Comparison of ENCODE assay signal across 10 cellular contexts in genomic region chr6:7042654-7043545, GRCh38.
DNase-seq lines count a peak whose midpoint lies in the region; ATAC-seq and TF ChIP-seq lines count a peak whose summit lies in the region.
"Had no signal": no experiment of that assay in that cellular context is flagged by ENCODE, and none has a peak within 500 bp of the region (broad histone marks: within the 10 kb centered on the region; RNA-seq: fewer than 3 reads in every experiment).

No MANE protein-coding gene starts in this region.

- no peak for DNase-seq in activated naive CD8-positive, alpha-beta T cell treated with anti-CD3 and anti-CD28 coated beads, Interleukin-2, amount 50 U/mL, for 24 hours
- DNase-seq in upper lobe of right lung (no peak), SJCRH30 (no peak), GF-D8 (lab: John Stamatoyannopoulos, UW) (no peak)
- DNase-seq: cortex of kidney had no signal

- no peak overlapping the region for H3K4me3 Mint-ChIP-seq in activated naive CD8-positive, alpha-beta T cell
- H3K4me3 Mint-ChIP-seq in activated naive CD8-positive, alpha-beta T cell treated with anti-CD3 and anti-CD28 coated beads, Interleukin-2, amount 50 U/mL, for 24 hours = no peak overlapping the region
- no peak overlapping the region for H3K4me3 Mint-ChIP-seq in dendritic cell treated with granulocyte-macrophage colony-stimulating factor and Interleukin-4, amounts not matched to agents 40 ng/mL and 50 ng/mL, for 4 days

- peaks cover 2% of the 10 kb centered on the region for H3K36me3 Mint-ChIP-seq in activated naive CD8-positive, alpha-beta T cell
- no peaks in the 10 kb centered on the region for H3K36me3 Mint-ChIP-seq in activated naive CD8-positive, alpha-beta T cell treated with anti-CD3 and anti-CD28 coated beads, Interleukin-2, amount 50 U/mL, for 24 hours (ENCODE audit: low read depth)
- no peaks in the 10 kb centered on the region for H3K36me3 Mint-ChIP-seq in dendritic cell treated with granulocyte-macrophage colony-stimulating factor and Interleukin-4, amounts not matched to agents 40 ng/mL and 50 ng/mL, for 4 days (ENCODE audit: low read depth)

- TF ChIP-seq CTCF in upper lobe of right lung (IDR thresholded peaks at IDR 0.05) = no peak

- intact Hi-C loops in dendritic cell treated with granulocyte-macrophage colony-stimulating factor and Interleukin-4, amounts not matched to agents 40 ng/mL and 50 ng/mL, for 4 days (cut with micrococcal nuclease) = no loop called here
- intact Hi-C loops in upper lobe of right lung (cut with DNase I) = no loop called here

- no peaks in the 10 kb centered on the region for H3K9me3 Mint-ChIP-seq in activated naive CD8-positive, alpha-beta T cell (ENCODE audit: low read depth)
- peaks cover 4% of the 10 kb centered on the region for H3K9me3 Mint-ChIP-seq in activated naive CD8-positive, alpha-beta T cell treated with anti-CD3 and anti-CD28 coated beads, Interleukin-2, amount 50 U/mL, for 24 hours
- no peaks in the 10 kb centered on the region for H3K9me3 Mint-ChIP-seq in dendritic cell treated with granulocyte-macrophage colony-stimulating factor and Interleukin-4, amounts not matched to agents 40 ng/mL and 50 ng/mL, for 4 days

- H3K4me3 ChIP-seq in mesodermal cell (ENCODE audit: extremely low read depth, insufficient read depth, low read length, poor library complexity, severe bottlenecking) (no peak overlapping the region), upper lobe of right lung (no peak overlapping the region), SJCRH30 (no peak overlapping the region)
- H3K4me3 ChIP-seq: MG63 had no signal

- peak overlapping the region; percentile 2 for H3K27ac Mint-ChIP-seq in activated naive CD8-positive, alpha-beta T cell
- no peak overlapping the region for H3K27ac Mint-ChIP-seq in activated naive CD8-positive, alpha-beta T cell treated with anti-CD3 and anti-CD28 coated beads, Interleukin-2, amount 50 U/mL, for 24 hours
- peak overlapping the region; percentile 75 for H3K27ac Mint-ChIP-seq in dendritic cell treated with granulocyte-macrophage colony-stimulating factor and Interleukin-4, amounts not matched to agents 40 ng/mL and 50 ng/mL, for 4 days

- peaks cover 20% of the 10 kb centered on the region for H3K4me1 Mint-ChIP-seq in activated naive CD8-positive, alpha-beta T cell (ENCODE audit: low read depth)
- H3K4me1 Mint-ChIP-seq in activated naive CD8-positive, alpha-beta T cell treated with anti-CD3 and anti-CD28 coated beads, Interleukin-2, amount 50 U/mL, for 24 hours = peaks cover 23% of the 10 kb centered on the region
- peaks cover 31% of the 10 kb centered on the region for H3K4me1 Mint-ChIP-seq in dendritic cell treated with granulocyte-macrophage colony-stimulating factor and Interleukin-4, amounts not matched to agents 40 ng/mL and 50 ng/mL, for 4 days (ENCODE audit: low read depth)

- no peaks in the 10 kb centered on the region for H3K27me3 Mint-ChIP-seq in activated naive CD8-positive, alpha-beta T cell
- no peaks in the 10 kb centered on the region for H3K27me3 Mint-ChIP-seq in activated naive CD8-positive, alpha-beta T cell treated with anti-CD3 and anti-CD28 coated beads, Interleukin-2, amount 50 U/mL, for 24 hours
- H3K27me3 Mint-ChIP-seq in dendritic cell treated with granulocyte-macrophage colony-stimulating factor and Interleukin-4, amounts not matched to agents 40 ng/mL and 50 ng/mL, for 4 days = no peaks in the 10 kb centered on the region

- H3K4me1 ChIP-seq in mesodermal cell (ENCODE audit: control insufficient read depth, insufficient read depth, low read length, poor library complexity, severe bottlenecking) (peaks cover 18% of the 10 kb centered on the region), upper lobe of right lung (no peaks in the 10 kb centered on the region), SJCRH30 (peaks cover 3% of the 10 kb centered on the region; the same call in 1 of the 2 replicates)

- H3K27ac ChIP-seq in mesodermal cell (ENCODE audit: low read depth, low read length, severe bottlenecking) = peak overlapping the region; percentile 98
- no peak overlapping the region for H3K27ac ChIP-seq in upper lobe of right lung
- no peak overlapping the region for H3K27ac ChIP-seq in SJCRH30

- 79 to 80% methylated on average over 7 to 8 of the region's 11 CpGs for WGBS in mesodermal cell (ENCODE audit: insufficient coverage in 2 of 2), 2 experiments

- H3K36me3 ChIP-seq in mesodermal cell (ENCODE audit: control insufficient read depth, insufficient read depth, low read length) = no peaks in the 10 kb centered on the region
- H3K36me3 ChIP-seq in upper lobe of right lung = no peaks in the 10 kb centered on the region
- H3K36me3 ChIP-seq in SJCRH30 = no peaks in the 10 kb centered on the region
- H3K36me3 ChIP-seq: MG63 had no signal

- no peak for ATAC-seq in activated naive CD8-positive, alpha-beta T cell treated with anti-CD3 and anti-CD28 coated beads, Interleukin-2, amount 50 U/mL, for 24 hours
- ATAC-seq in upper lobe of right lung (peak; percentile 33), HG02571 (IDR thresholded peaks at IDR 0.05; ENCODE audit: unreplicated experiment) (no peak)

- H3K9me3 ChIP-seq in mesodermal cell (ENCODE audit: control insufficient read depth, low read length) (no peaks in the 10 kb centered on the region), upper lobe of right lung (no peaks in the 10 kb centered on the region), SJCRH30 (replicated peaks) (no peaks in the 10 kb centered on the region)
- H3K9me3 ChIP-seq: MG63 had no signal

- no peaks in the 10 kb centered on the region for H3K27me3 ChIP-seq in upper lobe of right lung
- no peaks in the 10 kb centered on the region for H3K27me3 ChIP-seq in SJCRH30
- H3K27me3 ChIP-seq: MG63 had no signal
